ENCODE assay signal across 15 cellular contexts in the genomic region with DNA sequence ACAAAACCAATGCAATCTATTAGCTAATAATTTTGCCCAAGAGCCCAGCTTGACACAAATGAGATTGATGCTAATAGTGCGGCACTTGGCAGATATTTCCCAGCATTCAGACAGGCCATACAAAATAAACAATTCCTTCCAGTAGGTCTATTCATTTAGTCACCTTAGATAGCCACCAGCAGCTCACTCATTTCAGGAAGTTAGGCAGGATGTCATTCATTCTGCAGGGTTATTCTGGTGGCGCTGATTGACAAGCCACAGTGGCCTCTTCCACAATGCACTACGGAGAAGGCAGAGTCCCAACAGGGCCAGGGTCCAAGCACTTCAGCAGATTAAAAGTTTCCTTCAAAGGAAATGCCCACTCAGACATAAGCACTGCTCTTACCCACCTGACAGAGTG. TPM values are rescaled to one million over a fixed set of nuclear protein-coding genes. Genes with fewer than 3 reads are reported as not detected.
A peak's percentile ranks its signal among the peaks of the same experiment; 100 is the strongest.
DNase-seq lines count a peak whose midpoint lies in the region; ATAC-seq and TF ChIP-seq lines count a peak whose summit lies in the region.
"Had no signal": no experiment of that assay in that cellular context is flagged by ENCODE, and none has a peak within 500 bp of the region (broad histone marks: within the 10 kb centered on the region; RNA-seq: fewer than 3 reads in every experiment).

No MANE protein-coding gene starts in this region.

- H2BK12ac ChIP-seq in mesenchymal stem cell (ENCODE audit: low read length in 2 of 2): no peak overlapping the region

- peaks cover 7% of the 10 kb centered on the region; the same call in 1 of the 2 replicates for H3F3A ChIP-seq in DOHH2 (ENCODE audit: control insufficient read depth, insufficient read depth)

- no peak overlapping the region for H3K4me3 Mint-ChIP-seq in endodermal cell
- H3K4me3 Mint-ChIP-seq: H9 had no signal

- DNase-seq in GM20000 (ENCODE audit: low spot score) (peak; percentile 44), mesenchymal stem cell (no peak), Peyer's patch (no peak), cerebellar cortex (ENCODE audit: low spot score) (no peak), endodermal cell (no peak)
- DNase-seq: activated CD4-positive, alpha-beta T cell treated with anti-CD3 and anti-CD28 coated beads, Interleukin-2, amount 50 U/mL, for 1 hour; adrenal gland; H9; NCI-H2171 had no signal

- no peak for ATAC-seq in HG02970 (IDR thresholded peaks at IDR 0.05; ENCODE audit: low FRiP score, unreplicated experiment)

- no peaks in the 10 kb centered on the region for H3K36me3 Mint-ChIP-seq in endodermal cell (ENCODE audit: low read depth)

- 48% methylated on average over 3 of the region's 3 CpGs for WGBS in mesenchymal stem cell
- WGBS in endodermal cell (ENCODE audit: insufficient coverage in 1 of 2, insufficient read length in 1 of 2), 2 experiments: 81 to 91% methylated on average over 1 to 3 of the region's 3 CpGs

- no peak overlapping the region for H3K18ac ChIP-seq in mesenchymal stem cell (ENCODE audit: low read depth in 1 of 2, low read length in 2 of 2)

- H3K27ac ChIP-seq in DOHH2 (ENCODE audit: low read depth, low read length) (0 out of 2 replicates have a peak overlapping the region, but pooled peaks have one; percentile 2), OCI-LY3 (ENCODE audit: low read length) (no peak overlapping the region), mesenchymal stem cell (ENCODE audit: low read length, poor library complexity, severe bottlenecking) (no peak overlapping the region), Peyer's patch (peak overlapping the region in 1 of 4 donors; percentile 5), endodermal cell (ENCODE audit: low read depth, low read length) (no peak overlapping the region)
- H3K27ac ChIP-seq: adrenal gland, epithelial cell of prostate, SK-N-MC, tibial nerve had no signal

- no peak overlapping the region for H2BK5ac ChIP-seq in mesenchymal stem cell (ENCODE audit: low read depth, low read length, poor library complexity, severe bottlenecking)

- H3K36me3 ChIP-seq in DOHH2 (ENCODE audit: control insufficient read depth, low read length) (peaks cover 60% of the 10 kb centered on the region), OCI-LY3 (replicated peaks; ENCODE audit: low read depth, low read length) (no peaks in the 10 kb centered on the region), mesenchymal stem cell (ENCODE audit: control insufficient read depth in 1 of 2, insufficient read depth in 2 of 2, low read depth in 1 of 2, low read length in 2 of 2) (no peaks in the 10 kb centered on the region), Peyer's patch (no peaks in the 10 kb centered on the region), endodermal cell (ENCODE audit: control insufficient read depth, insufficient read depth, low read length) (no peaks in the 10 kb centered on the region)
- H3K36me3 ChIP-seq: adrenal gland, tibial nerve had no signal

- H3K4me1 Mint-ChIP-seq in endodermal cell: no peaks in the 10 kb centered on the region

- no peak overlapping the region for H3K4me3 ChIP-seq in DOHH2 (ENCODE audit: low read length)
- H3K4me3 ChIP-seq in OCI-LY3 (ENCODE audit: low read length): no peak overlapping the region
- no peak overlapping the region for H3K4me3 ChIP-seq in mesenchymal stem cell (ENCODE audit: insufficient read depth in 1 of 2, low read depth in 1 of 2, low read length in 2 of 2)
- no peak overlapping the region for H3K4me3 ChIP-seq in Peyer's patch
- H3K4me3 ChIP-seq in endodermal cell (ENCODE audit: low read length): no peak overlapping the region
- H3K4me3 ChIP-seq: adrenal gland, SK-N-MC, tibial nerve had no signal

- peak overlapping the region; percentile 40 for H2AK5ac ChIP-seq in mesenchymal stem cell (ENCODE audit: low read length, severe bottlenecking)

- H4K8ac ChIP-seq in mesenchymal stem cell (ENCODE audit: low read length): no peak overlapping the region

- H3K9me3 Mint-ChIP-seq in endodermal cell: no peaks in the 10 kb centered on the region
- H3K9me3 Mint-ChIP-seq: H9 had no signal

- TF ChIP-seq POLR2A in Peyer's patch (IDR thresholded peaks at IDR 0.05): no peak

- no peak overlapping the region for H4K91ac ChIP-seq in mesenchymal stem cell (ENCODE audit: low read length)

- H3K4me2 ChIP-seq in DOHH2 (ENCODE audit: low read length): peak overlapping the region; percentile 18
- H3K4me2 ChIP-seq in OCI-LY3 (ENCODE audit: low read length): 0 out of 2 replicates have a peak overlapping the region, but pooled peaks have one; percentile 4
- no peak overlapping the region for H3K4me2 ChIP-seq in mesenchymal stem cell (ENCODE audit: low read length, poor library complexity, severe bottlenecking)

- no peak overlapping the region for H3K27ac Mint-ChIP-seq in endodermal cell
- H3K27ac Mint-ChIP-seq: H9 had no signal

- H3K79me1 ChIP-seq in mesenchymal stem cell (replicated peaks; ENCODE audit: low read length, poor library complexity, severe bottlenecking): no peaks in the 10 kb centered on the region

- H4K20me1 ChIP-seq in DOHH2 (ENCODE audit: control insufficient read depth, insufficient read depth, low read depth, low read length): peaks cover 12% of the 10 kb centered on the region; the same call in 1 of the 2 replicates
- H4K20me1 ChIP-seq in OCI-LY3 (ENCODE audit: insufficient read depth, low read length): peaks cover 3% of the 10 kb centered on the region; the same call in 1 of the 2 replicates

- H3K4ac ChIP-seq in mesenchymal stem cell (ENCODE audit: low read depth in 1 of 2, low read length in 2 of 2): no peak overlapping the region

- H3K9ac ChIP-seq in OCI-LY3 (ENCODE audit: low read length) (no peak overlapping the region), mesenchymal stem cell (ENCODE audit: low read length) (no peak overlapping the region), endodermal cell (ENCODE audit: extremely low read depth, low read length, poor library complexity, severe bottlenecking) (no peak overlapping the region)

- no peak overlapping the region for H2BK120ac ChIP-seq in mesenchymal stem cell (ENCODE audit: low read depth, low read length)

- no peak overlapping the region for H2AFZ ChIP-seq in OCI-LY3 (ENCODE audit: low read depth, low read length)
- H2AFZ ChIP-seq in mesenchymal stem cell (ENCODE audit: low read depth, low read length): no peak overlapping the region

- no peaks in the 10 kb centered on the region for H3K9me2 ChIP-seq in DOHH2 (replicated peaks; ENCODE audit: control insufficient read depth, low read length)

- H3K79me2 ChIP-seq in DOHH2 (ENCODE audit: control insufficient read depth, low read length) (peaks cover 97% of the 10 kb centered on the region), OCI-LY3 (ENCODE audit: low read length) (peaks cover 7% of the 10 kb centered on the region)

- H3K4me1 ChIP-seq in DOHH2 (ENCODE audit: control insufficient read depth, low read length): peaks cover 82% of the 10 kb centered on the region
- peaks cover 30% of the 10 kb centered on the region for H3K4me1 ChIP-seq in OCI-LY3 (ENCODE audit: low read length)
- H3K4me1 ChIP-seq in mesenchymal stem cell (ENCODE audit: control insufficient read depth, insufficient read depth, low read depth, low read length): peaks cover 7% of the 10 kb centered on the region
- peaks cover 0 to 11% (median 0%) of the 10 kb centered on the region in 4 donors for H3K4me1 ChIP-seq in Peyer's patch
- no peaks in the 10 kb centered on the region for H3K4me1 ChIP-seq in endodermal cell (ENCODE audit: control insufficient read depth, insufficient read depth, low read length)
- H3K4me1 ChIP-seq: adrenal gland had no signal

- no peak overlapping the region for H3K14ac ChIP-seq in mesenchymal stem cell (ENCODE audit: low read length in 2 of 2)

- H3K9me3 ChIP-seq in DOHH2 (ENCODE audit: control insufficient read depth, insufficient read depth, low read length): no peaks in the 10 kb centered on the region
- H3K9me3 ChIP-seq in OCI-LY3 (ENCODE audit: insufficient read depth, low read length): no peaks in the 10 kb centered on the region
- no peaks in the 10 kb centered on the region for H3K9me3 ChIP-seq in mesenchymal stem cell (ENCODE audit: control insufficient read depth, low read length)
- H3K9me3 ChIP-seq in Peyer's patch: no peaks in the 10 kb centered on the region
- H3K9me3 ChIP-seq in endodermal cell (ENCODE audit: control insufficient read depth, low read length): no peaks in the 10 kb centered on the region
- H3K9me3 ChIP-seq: adrenal gland, tibial nerve had no signal

- H3K27me3 Mint-ChIP-seq in endodermal cell (ENCODE audit: insufficient read depth): no peaks in the 10 kb centered on the region

- H2BK15ac ChIP-seq in mesenchymal stem cell (ENCODE audit: low read depth, poor library complexity, severe bottlenecking): no peak overlapping the region

- H3K23ac ChIP-seq in mesenchymal stem cell (ENCODE audit: low read length in 2 of 2): no peak overlapping the region

- H3K27me3 ChIP-seq in DOHH2 (ENCODE audit: control insufficient read depth, low read length): no peaks in the 10 kb centered on the region
- no peaks in the 10 kb centered on the region for H3K27me3 ChIP-seq in OCI-LY3 (ENCODE audit: low read depth, low read length)
- H3K27me3 ChIP-seq in mesenchymal stem cell (ENCODE audit: control insufficient read depth in 1 of 2, insufficient read depth in 1 of 2, low read length in 2 of 2): no peaks in the 10 kb centered on the region
- no peaks in the 10 kb centered on the region for H3K27me3 ChIP-seq in Peyer's patch
- no peaks in the 10 kb centered on the region for H3K27me3 ChIP-seq in endodermal cell (ENCODE audit: control insufficient read depth, insufficient read depth, low read length, poor library complexity, severe bottlenecking)
- H3K27me3 ChIP-seq: adrenal gland, tibial nerve had no signal

- TF ChIP-seq CTCF in DOHH2 (IDR thresholded peaks at IDR 0.05; ENCODE audit: low read depth, low read length, poor library complexity, severe bottlenecking) (no peak), GM20000 (IDR thresholded peaks at IDR 0.05; ENCODE audit: extremely low read depth, missing control alignments) (no peak), OCI-LY3 (IDR thresholded peaks at IDR 0.05; ENCODE audit: low read depth, low read length) (no peak), Peyer's patch (IDR thresholded peaks at IDR 0.05) (no peak), endodermal cell (conservative IDR thresholded peaks at IDR 0.05) (no peak)

RNA-seq across cellular contexts. Expression of a gene that starts 55.8 kb away (rescaled TPM):
- not detected for polyA plus RNA-seq in mesenchymal stem cell (2013, experiment 1 of 2)
- polyA plus RNA-seq in mesenchymal stem cell (2013, experiment 2 of 2): 0.03 TPM
- 100 to 1,000 TPM in 1 of 4 donors, 10 to 100 TPM in 2, 1 to 10 TPM in 1; 5.8 to 111 (median 13.4) TPM for total RNA-seq in Peyer's patch
- 1 to 10 TPM; 1.3 to 5.2 TPM for total RNA-seq in endodermal cell
- 0.75 TPM for polyA plus RNA-seq in endodermal cell (2013, experiment 1 of 2)
- 0.87 TPM for polyA plus RNA-seq in endodermal cell (2013, experiment 2 of 2)
